ENCODE assay signal across 9 cellular contexts in the genomic region with DNA sequence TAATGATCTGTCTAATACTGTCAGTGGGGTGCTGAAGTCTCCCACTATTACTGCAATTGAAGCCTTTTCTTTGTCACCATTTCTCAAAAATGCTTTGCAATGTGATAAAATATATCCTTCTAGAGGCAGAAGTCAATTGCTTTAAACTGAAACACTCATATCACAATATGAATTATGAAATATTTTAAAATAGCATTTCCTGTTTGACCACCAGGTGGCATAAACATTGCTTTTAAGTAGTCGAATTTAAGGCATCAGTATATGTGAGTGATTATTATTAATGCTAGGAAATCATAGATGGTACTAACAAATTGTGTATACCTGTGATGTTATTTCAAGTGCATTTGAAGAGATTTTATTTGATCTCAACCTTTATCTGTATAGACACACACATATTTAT.
DNase-seq lines count a peak whose midpoint lies in the region; ATAC-seq and TF ChIP-seq lines count a peak whose summit lies in the region.
"Had no signal": no experiment of that assay in that cellular context is flagged by ENCODE, and none has a peak within 500 bp of the region (broad histone marks: within the 10 kb centered on the region; RNA-seq: fewer than 3 reads in every experiment).

No MANE protein-coding gene starts in this region.

- no peaks in the 10 kb centered on the region for H4K20me1 ChIP-seq in HCT116 (ENCODE audit: insufficient read depth)

- no peaks in the 10 kb centered on the region for H3K79me2 ChIP-seq in HCT116 (ENCODE audit: insufficient read depth, low read length)

- H3K9me2 ChIP-seq in HCT116 (ENCODE audit: insufficient read depth) = no peaks in the 10 kb centered on the region

- RAD21 ChIA-PET in HCT116 (lab: Charles Lee; ENCODE audit: low non-redundant PET in 1 of 2, low total read pairs in 2 of 2, uncharacterized antibody in 2 of 2, unreplicated experiment in 2 of 2) = no interaction called here

- no peaks in the 10 kb centered on the region for H3K9me3 ChIP-seq in HCT116 (ENCODE audit: control insufficient read depth in 1 of 2, insufficient read depth in 1 of 2, low read depth in 1 of 2, low read length in 2 of 2)

- TF ChIP-seq RAD21 in HCT116 (IDR thresholded peaks at IDR 0.05; ENCODE audit: low read depth) = peak; percentile 54

- no peak for TF ChIP-seq POLR2A in HCT116 (IDR thresholded peaks at IDR 0.05; ENCODE audit: borderline replicate concordance, extremely low read depth, insufficient read depth, insufficient read length)

- no peak overlapping the region for H3K9ac ChIP-seq in HCT116 (ENCODE audit: low read length)

- no peak overlapping the region for H3K4me2 ChIP-seq in HCT116 (ENCODE audit: low read length)

- CTCF ChIA-PET in HCT116 (lab: Charles Lee) = no interaction called here

- H3K36me3 ChIP-seq in HCT116 (ENCODE audit: control insufficient read depth in 1 of 2, insufficient read depth in 2 of 2, low read length in 2 of 2) = no peaks in the 10 kb centered on the region

- no peak overlapping the region for H3K27ac ChIP-seq in HCT116 (ENCODE audit: low read depth, low read length)

- TF ChIP-seq CTCF in AG09319 (IDR thresholded peaks at IDR 0.05; ENCODE audit: low read depth, low read length) = peak; percentile 4; the same call in 1 of the 2 replicates
- TF ChIP-seq CTCF in HCT116 (IDR thresholded peaks at IDR 0.05 in 2 of 3, conservative IDR thresholded peaks at IDR 0.05 in 1 of 3; ENCODE audit: borderline replicate concordance in 1 of 3, insufficient read depth in 1 of 3, low read depth in 2 of 3, low read length in 2 of 3) = peak in 2 of 3 experiments; percentile 45 to 67; a peak in 3 of 6 replicates

- no peaks in the 10 kb centered on the region for H3K27me3 ChIP-seq in HCT116 (ENCODE audit: insufficient read depth, low read length)

- intact Hi-C loops in HCT116 (cut with micrococcal nuclease) (loop anchor here (10.0 kb wide), 3 partner anchors 184 to 1074 kb away; no protein-coding TSS in a partner anchor), posterior cingulate gyrus (cut with DNase I) (no loop called here)

- ATAC-seq in HCT116 (no peak), HG03095 (IDR thresholded peaks at IDR 0.05; ENCODE audit: unreplicated experiment) (no peak), GM21447 (IDR thresholded peaks at IDR 0.05; ENCODE audit: unreplicated experiment) (no peak)

- H3K4me3 ChIP-seq in HCT116 (replicated peaks in 1 of 2; ENCODE audit: low read depth in 1 of 2, low read length in 2 of 2) = no peak overlapping the region

- no peak overlapping the region for H2AFZ ChIP-seq in HCT116 (ENCODE audit: low read depth, low read length, poor library complexity, severe bottlenecking)

- POLR2A ChIA-PET in HCT116 (lab: Charles Lee) = no interaction called here

- no TSS peak for BruUV-seq in HCT116 (replicated peaks; lab: Mats Ljungman, UMichigan)

- DNase-seq in AG09319 (ENCODE audit: extremely low read depth, low read depth) (no peak), HCT116 (ENCODE audit: low read depth, low spot score) (peak; percentile 19), SW480 (ENCODE audit: low spot score) (peak; percentile 15), inferior parietal cortex (ENCODE audit: extremely low spot score) (peak; percentile 16), GOT3 (lab: John Stamatoyannopoulos, UW) (no peak), posterior cingulate gyrus (no peak)
- DNase-seq: stimulated activated CD4-positive, alpha-beta T cell treated with anti-CD3 and anti-CD28 coated beads, Interleukin-4, amount 100 ng/mL, for 24 hours had no signal

- no peaks in the 10 kb centered on the region for H3K4me1 ChIP-seq in HCT116 (ENCODE audit: control insufficient read depth in 1 of 2, insufficient read depth in 2 of 2, low read length in 2 of 2)

TF ChIP-seq in HCT116, 20 proteins besides CTCF, POLR2A, EP300 and RAD21:
- TF ChIP-seq, protein P1, sequence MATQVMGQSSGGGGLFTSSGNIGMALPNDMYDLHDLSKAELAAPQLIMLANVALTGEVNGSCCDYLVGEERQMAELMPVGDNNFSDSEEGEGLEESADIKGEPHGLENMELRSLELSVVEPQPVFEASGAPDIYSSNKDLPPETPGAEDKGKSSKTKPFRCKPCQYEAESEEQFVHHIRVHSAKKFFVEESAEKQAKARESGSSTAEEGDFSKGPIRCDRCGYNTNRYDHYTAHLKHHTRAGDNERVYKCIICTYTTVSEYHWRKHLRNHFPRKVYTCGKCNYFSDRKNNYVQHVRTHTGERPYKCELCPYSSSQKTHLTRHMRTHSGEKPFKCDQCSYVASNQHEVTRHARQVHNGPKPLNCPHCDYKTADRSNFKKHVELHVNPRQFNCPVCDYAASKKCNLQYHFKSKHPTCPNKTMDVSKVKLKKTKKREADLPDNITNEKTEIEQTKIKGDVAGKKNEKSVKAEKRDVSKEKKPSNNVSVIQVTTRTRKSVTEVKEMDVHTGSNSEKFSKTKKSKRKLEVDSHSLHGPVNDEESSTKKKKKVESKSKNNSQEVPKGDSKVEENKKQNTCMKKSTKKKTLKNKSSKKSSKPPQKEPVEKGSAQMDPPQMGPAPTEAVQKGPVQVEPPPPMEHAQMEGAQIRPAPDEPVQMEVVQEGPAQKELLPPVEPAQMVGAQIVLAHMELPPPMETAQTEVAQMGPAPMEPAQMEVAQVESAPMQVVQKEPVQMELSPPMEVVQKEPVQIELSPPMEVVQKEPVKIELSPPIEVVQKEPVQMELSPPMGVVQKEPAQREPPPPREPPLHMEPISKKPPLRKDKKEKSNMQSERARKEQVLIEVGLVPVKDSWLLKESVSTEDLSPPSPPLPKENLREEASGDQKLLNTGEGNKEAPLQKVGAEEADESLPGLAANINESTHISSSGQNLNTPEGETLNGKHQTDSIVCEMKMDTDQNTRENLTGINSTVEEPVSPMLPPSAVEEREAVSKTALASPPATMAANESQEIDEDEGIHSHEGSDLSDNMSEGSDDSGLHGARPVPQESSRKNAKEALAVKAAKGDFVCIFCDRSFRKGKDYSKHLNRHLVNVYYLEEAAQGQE (IDR thresholded peaks at IDR 0.05; ENCODE audit: low read depth) = no peak
- TF ChIP-seq POLR2AphosphoS5 (IDR thresholded peaks at IDR 0.05; ENCODE audit: low read depth, low read length) (no peak), CEBPB (IDR thresholded peaks at IDR 0.05; ENCODE audit: low read depth) (no peak), SIN3A (IDR thresholded peaks at IDR 0.05; ENCODE audit: low read depth) (no peak), SP1 (IDR thresholded peaks at IDR 0.05; ENCODE audit: low read depth) (no peak), EGR1 (IDR thresholded peaks at IDR 0.05; ENCODE audit: low read depth) (no peak), ELF1 (IDR thresholded peaks at IDR 0.05; ENCODE audit: borderline replicate concordance, low read depth) (no peak)

Comparison
In these comparisons a context has a peak if more than half of its experiments do, and no peak if none do; other contexts are left out.
1. DNase-seq: peak in HCT116 (single experiment), SW480 (single experiment) and inferior parietal cortex (single experiment); none in AG09319 (single experiment), GOT3 (single experiment) and posterior cingulate gyrus (0 of 10).